In the genomic region with DNA sequence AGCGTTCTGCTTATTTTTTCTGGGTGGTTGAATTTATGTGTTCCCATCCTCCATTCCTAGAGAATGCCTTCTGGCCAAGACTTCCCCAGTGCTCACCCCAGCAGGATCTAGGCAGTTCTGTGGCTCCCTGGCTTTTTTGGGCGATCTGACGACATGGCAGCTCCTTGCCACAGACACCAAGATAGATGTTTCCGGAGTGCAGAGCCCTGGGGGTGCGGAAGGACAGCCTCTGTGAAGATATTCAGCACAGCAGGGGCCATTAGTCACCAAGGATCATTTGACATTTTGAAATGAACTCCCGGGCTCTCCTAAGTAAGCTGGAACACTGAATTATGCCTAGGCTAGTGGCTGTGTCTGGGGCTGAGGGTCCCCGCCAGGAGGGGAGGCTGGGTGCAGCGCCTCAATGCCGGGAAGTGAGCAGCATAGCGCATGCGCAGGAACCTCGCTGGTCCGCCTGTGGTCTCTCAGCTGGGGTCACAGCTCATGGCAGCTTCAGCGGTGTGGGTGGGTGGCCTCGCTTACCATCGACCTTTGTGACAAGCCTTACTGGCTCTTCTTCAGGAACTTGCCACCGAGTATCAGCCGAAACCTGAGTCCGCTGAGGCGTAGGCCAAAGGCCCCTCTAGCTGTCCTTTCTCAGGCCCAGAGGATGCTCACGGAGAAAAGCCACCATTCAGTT, we compare ENCODE assay signal across 26 cellular contexts.
DNase-seq lines count a peak whose midpoint lies in the region; TF ChIP-seq lines count a peak whose summit lies in the region.
"Had no signal": no experiment of that assay in that cellular context is flagged by ENCODE, and none has a peak within 500 bp of the region (broad histone marks: within the 10 kb centered on the region; RNA-seq: fewer than 3 reads in every experiment).

No MANE protein-coding gene starts in this region.

- 72 to 77% methylated on average over 21 of the region's 21 CpGs for WGBS in GM23248 (ENCODE audit: low coverage in 1 of 2, low lambda C conversion rate in 2 of 2, missing lambda C conversion rate in 2 of 2), 2 experiments
- 95% methylated on average over 21 of the region's 21 CpGs for WGBS in sigmoid colon, 2 donors

- H3K36me3 ChIP-seq in GM23248 (ENCODE audit: low read depth) (no peaks in the 10 kb centered on the region), OCI-LY1 (ENCODE audit: insufficient read depth, low read length) (no peaks in the 10 kb centered on the region), sigmoid colon (no peaks in the 10 kb centered on the region)
- H3K36me3 ChIP-seq: thyroid gland had no signal

- H3K4me1 Mint-ChIP-seq in type B pancreatic cell (ENCODE audit: unreplicated experiment) = no peaks in the 10 kb centered on the region
- H3K4me1 Mint-ChIP-seq: activated CD8-positive, alpha-beta memory T cell treated with anti-CD3 and anti-CD28 coated beads, Interleukin-2, amount 10 ng/mL, durations not matched to agents 7 days and 5 days; activated naive CD8-positive, alpha-beta T cell treated with anti-CD3 and anti-CD28 coated beads, Interleukin-2, amount 10 ng/mL, durations not matched to agents 7 days and 5 days; CD8-positive, alpha-beta memory T cell; neural crest cell had no signal

- H3K9ac ChIP-seq in GM23248 (no peak overlapping the region), OCI-LY1 (ENCODE audit: low read length) (no peak overlapping the region)
- H3K9ac ChIP-seq: KMS-11 had no signal

- DNase-seq in GM23248 (peak; percentile 17), choroid plexus epithelial cell (ENCODE audit: low read depth) (peak; percentile 68), type B pancreatic cell (ENCODE audit: extremely low spot score, unreplicated experiment) (no peak), NCI-H526 treated with DMSO at 0.1 percent for 48 hours (lab: John Stamatoyannopoulos, UW) (no peak), sigmoid colon (no peak)
- no peak for DNase-seq in activated naive CD4-positive, alpha-beta T cell treated with anti-CD3 and anti-CD28 coated beads, Interleukin-2, amount 50 U/mL, for 16 hours
- DNase-seq: activated CD4-positive, alpha-beta T cell treated with anti-CD3 and anti-CD28 coated beads for 4 hours; activated CD8-positive, alpha-beta memory T cell treated with anti-CD3 and anti-CD28 coated beads, Interleukin-2, amount 10 ng/mL, durations not matched to agents 7 days and 5 days; activated naive CD8-positive, alpha-beta T cell treated with anti-CD3 and anti-CD28 coated beads, Interleukin-2, amount 10 ng/mL, durations not matched to agents 7 days and 5 days; AML-193; CD8-positive, alpha-beta memory T cell; DND-41; head of caudate nucleus; midbrain; NCI-H1105; NCI-H510A; NK-92 treated with Interleukin-12 subunit alpha and Interleukin-12 subunit beta, amount 100 ng/mL, for 24 hours; RPMI8226; stimulated activated CD4-positive, alpha-beta T cell treated with anti-CD3 and anti-CD28 coated beads, Interleukin-2, amount 100 ng/mL, for 24 hours; stimulated activated naive CD4-positive, alpha-beta T cell treated with Interleukin-2 at 50 U/mL for 16 hours; thyroid gland had no signal

- intact Hi-C loops in sigmoid colon (cut with DNase I) = no loop called here

- no peak overlapping the region for H3K4me2 ChIP-seq in GM23248 (ENCODE audit: unreplicated experiment)
- no peak overlapping the region for H3K4me2 ChIP-seq in OCI-LY1 (ENCODE audit: low read length)
- H3K4me2 ChIP-seq: KMS-11 had no signal

- no peaks in the 10 kb centered on the region for H3K27me3 ChIP-seq in GM23248 (replicated peaks; ENCODE audit: insufficient read depth)
- H3K27me3 ChIP-seq in OCI-LY1 (ENCODE audit: insufficient read depth, low read length) = no peaks in the 10 kb centered on the region
- H3K27me3 ChIP-seq in sigmoid colon = no peaks in the 10 kb centered on the region
- H3K27me3 ChIP-seq: thyroid gland had no signal

- no peak for TF ChIP-seq CTCF in OCI-LY1 (IDR thresholded peaks at IDR 0.05; ENCODE audit: low read length)
- TF ChIP-seq CTCF in choroid plexus epithelial cell (conservative IDR thresholded peaks at IDR 0.05; ENCODE audit: low read depth, low read length) = no peak
- no peak for TF ChIP-seq CTCF in type B pancreatic cell (conservative IDR thresholded peaks at IDR 0.05)
- TF ChIP-seq CTCF in sigmoid colon (IDR thresholded peaks at IDR 0.05) = no peak

- H3K27ac Mint-ChIP-seq in type B pancreatic cell = peak overlapping the region; percentile 93
- H3K27ac Mint-ChIP-seq: activated CD8-positive, alpha-beta memory T cell treated with anti-CD3 and anti-CD28 coated beads, Interleukin-2, amount 10 ng/mL, durations not matched to agents 7 days and 5 days; activated naive CD8-positive, alpha-beta T cell treated with anti-CD3 and anti-CD28 coated beads, Interleukin-2, amount 10 ng/mL, durations not matched to agents 7 days and 5 days; dendritic cell treated with granulocyte-macrophage colony-stimulating factor and Interleukin-4, amounts not matched to agents 40 ng/mL and 50 ng/mL, for 4 days; progenitor cell of endocrine pancreas had no signal

- H2AFZ ChIP-seq in GM23248 = no peak overlapping the region
- no peak overlapping the region for H2AFZ ChIP-seq in OCI-LY1 (ENCODE audit: low read length)

- TF ChIP-seq EP300 in sigmoid colon (IDR thresholded peaks at IDR 0.05) = no peak

- H3K9me2 ChIP-seq in GM23248 (ENCODE audit: insufficient read depth) = no peaks in the 10 kb centered on the region
- H3K9me2 ChIP-seq in OCI-LY1 (ENCODE audit: low read depth, low read length) = no peaks in the 10 kb centered on the region

- no peaks in the 10 kb centered on the region for H3K27me3 Mint-ChIP-seq in type B pancreatic cell
- H3K27me3 Mint-ChIP-seq: dendritic cell treated with granulocyte-macrophage colony-stimulating factor and Interleukin-4, amounts not matched to agents 40 ng/mL and 50 ng/mL, for 4 days; progenitor cell of endocrine pancreas had no signal

- H3K4me3 ChIP-seq in GM23248 (no peak overlapping the region), OCI-LY1 (ENCODE audit: low read depth, low read length, poor library complexity, severe bottlenecking) (no peak overlapping the region), choroid plexus epithelial cell (ENCODE audit: low read depth, low read length) (no peak overlapping the region), sigmoid colon (no peak overlapping the region)
- H3K4me3 ChIP-seq: thyroid gland had no signal

- in situ Hi-C loops in GM23248 (cut with MboI) = no loop called here

- H3F3A ChIP-seq in GM23248 (ENCODE audit: insufficient read depth) (no peaks in the 10 kb centered on the region), OCI-LY1 (ENCODE audit: insufficient read depth, low read length) (no peaks in the 10 kb centered on the region)

- peak overlapping the region; percentile 45 for H3K4me3 Mint-ChIP-seq in type B pancreatic cell
- H3K4me3 Mint-ChIP-seq: activated CD8-positive, alpha-beta memory T cell treated with anti-CD3 and anti-CD28 coated beads, Interleukin-2, amount 10 ng/mL, durations not matched to agents 7 days and 5 days; activated naive CD8-positive, alpha-beta T cell treated with anti-CD3 and anti-CD28 coated beads, Interleukin-2, amount 10 ng/mL, durations not matched to agents 7 days and 5 days; CD8-positive, alpha-beta memory T cell; dendritic cell treated with granulocyte-macrophage colony-stimulating factor and Interleukin-4, amounts not matched to agents 40 ng/mL and 50 ng/mL, for 4 days; neural crest cell had no signal

- H3K4me1 ChIP-seq in GM23248 (ENCODE audit: insufficient read depth) (peaks cover 7% of the 10 kb centered on the region; the same call in 1 of the 2 replicates), OCI-LY1 (ENCODE audit: insufficient read depth, low read length, severe bottlenecking) (peaks cover 55% of the 10 kb centered on the region), sigmoid colon (no peaks in the 10 kb centered on the region)

- no peaks in the 10 kb centered on the region for H3K36me3 Mint-ChIP-seq in type B pancreatic cell
- H3K36me3 Mint-ChIP-seq: activated CD8-positive, alpha-beta memory T cell treated with anti-CD3 and anti-CD28 coated beads, Interleukin-2, amount 10 ng/mL, durations not matched to agents 7 days and 5 days; activated naive CD8-positive, alpha-beta T cell treated with anti-CD3 and anti-CD28 coated beads, Interleukin-2, amount 10 ng/mL, durations not matched to agents 7 days and 5 days; CD8-positive, alpha-beta memory T cell had no signal

- H4K20me1 ChIP-seq in GM23248 (ENCODE audit: insufficient read depth) = no peaks in the 10 kb centered on the region
- H4K20me1 ChIP-seq in OCI-LY1 (ENCODE audit: insufficient read depth, low read length) = no peaks in the 10 kb centered on the region

- TF ChIP-seq POLR2A in sigmoid colon (IDR thresholded peaks at IDR 0.05) = no peak

- H3K27ac ChIP-seq in GM23248 (no peak overlapping the region), OCI-LY1 (ENCODE audit: low read depth, low read length, poor library complexity, severe bottlenecking) (peak overlapping the region; percentile 93), sigmoid colon (no peak overlapping the region)
- H3K27ac ChIP-seq: KMS-11, thyroid gland had no signal

- H3K79me2 ChIP-seq in GM23248 (ENCODE audit: insufficient read depth) (no peaks in the 10 kb centered on the region), OCI-LY1 (ENCODE audit: insufficient read depth, low read length) (no peaks in the 10 kb centered on the region)

- H3K9me3 ChIP-seq in GM23248 (ENCODE audit: low read depth) (no peaks in the 10 kb centered on the region), OCI-LY1 (ENCODE audit: low read length) (no peaks in the 10 kb centered on the region), sigmoid colon (no peaks in the 10 kb centered on the region)
- H3K9me3 ChIP-seq: thyroid gland had no signal

- H3K9me3 Mint-ChIP-seq in type B pancreatic cell = no peaks in the 10 kb centered on the region
- H3K9me3 Mint-ChIP-seq: activated naive CD8-positive, alpha-beta T cell treated with anti-CD3 and anti-CD28 coated beads, Interleukin-2, amount 10 ng/mL, durations not matched to agents 7 days and 5 days; CD8-positive, alpha-beta memory T cell; dendritic cell treated with granulocyte-macrophage colony-stimulating factor and Interleukin-4, amounts not matched to agents 40 ng/mL and 50 ng/mL, for 4 days; neural crest cell had no signal

Comparison
In these comparisons a context has a peak if more than half of its experiments do, and no peak if none do; other contexts are left out.
1. DNase-seq: peak in GM23248 (single experiment) and choroid plexus epithelial cell (single experiment); none in type B pancreatic cell (single experiment), activated naive CD4-positive, alpha-beta T cell treated with anti-CD3 and anti-CD28 coated beads, Interleukin-2, amount 50 U/mL, for 16 hours (single experiment), NCI-H526 treated with DMSO at 0.1 percent for 48 hours (single experiment) and sigmoid colon (single experiment).